ENCODE assay signal across 8 cellular contexts in the genomic region with DNA sequence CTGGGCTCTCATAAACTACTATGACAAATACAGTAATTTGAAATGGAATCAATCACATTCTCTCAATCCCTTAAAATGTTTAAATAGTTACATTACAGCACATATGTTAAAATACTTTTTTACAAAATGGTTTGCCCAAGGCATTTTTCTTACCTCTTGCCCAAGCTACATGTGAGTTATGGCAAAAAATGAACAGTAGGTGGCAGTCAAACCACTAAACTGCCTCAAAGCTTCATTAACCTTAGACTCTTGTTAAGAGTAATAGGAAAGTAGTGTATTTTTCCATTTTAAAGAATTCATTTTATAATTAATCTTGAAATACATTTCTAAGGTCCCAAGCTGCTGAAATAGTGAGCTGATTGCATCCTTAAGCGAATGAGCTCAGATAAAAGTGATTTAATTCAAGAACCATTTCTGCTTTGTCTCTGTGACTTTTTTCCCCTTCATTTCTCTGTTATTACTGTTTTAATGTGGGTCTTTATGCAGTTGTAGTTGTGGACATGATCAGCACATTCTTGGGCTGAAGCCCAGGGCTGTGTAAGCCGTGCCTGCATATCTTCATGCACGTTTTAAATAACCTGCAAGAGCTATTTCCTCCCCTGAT.
DNase-seq lines count a peak whose midpoint lies in the region; ATAC-seq, FAIRE-seq and TF ChIP-seq lines count a peak whose summit lies in the region.

No MANE protein-coding gene starts in this region.

- H3K36me3 ChIP-seq in A673 (ENCODE audit: insufficient read depth, low read length, poor library complexity, severe bottlenecking), result no peaks in the 10 kb centered on the region
- H3K36me3 ChIP-seq in K562 (ENCODE audit: control insufficient read depth, insufficient read depth, low read length), result no peaks in the 10 kb centered on the region

- no peak overlapping the region for H3K4me3 Mint-ChIP-seq in stimulated activated naive CD8-positive, alpha-beta T cell treated with anti-CD3 and anti-CD28 coated beads, Interleukin-15, amount 100 ng/mL, for 72 hours

- TF ChIP-seq CTCF in A673 (conservative IDR thresholded peaks at IDR 0.05; ENCODE audit: low read depth, low read length) (peak; percentile 82), K562 (IDR thresholded peaks at IDR 0.05 in 2 of 3, conservative IDR thresholded peaks at IDR 0.05 in 1 of 3; ENCODE audit: insufficient read depth in 2 of 3, low read depth in 1 of 3, low read length in 3 of 3) (peak; percentile 66 to 92 (median 74))

- H3K4me1 ChIP-seq in A673 (ENCODE audit: insufficient read depth, low read length, poor library complexity, severe bottlenecking) (peaks cover 4% of the 10 kb centered on the region), K562 (replicated peaks in 1 of 2; ENCODE audit: control insufficient read depth in 2 of 2, insufficient read depth in 2 of 2, low read length in 2 of 2) (no peaks in the 10 kb centered on the region)

- H3K9me3 ChIP-seq in A673 (ENCODE audit: low read depth, low read length, poor library complexity, severe bottlenecking) (no peaks in the 10 kb centered on the region), K562 (replicated peaks; ENCODE audit: control insufficient read depth, insufficient read depth, low read depth, low read length) (no peaks in the 10 kb centered on the region)

- in situ Hi-C loops in G401 (cut with HindIII; ENCODE audit: low sequenced_read_pairs) (no loop called here), K562 (cut with MboI) (no loop called here)

- H3K9me1 ChIP-seq in K562 (ENCODE audit: control insufficient read depth, insufficient read depth, low read length), result no peaks in the 10 kb centered on the region

- POLR2A ChIA-PET in A673 (lab: Charles Lee; ENCODE audit: low non-redundant PET), result no interaction called here
- POLR2A ChIA-PET in K562 (lab: Yijun Ruan, JAX), result interaction anchor here (0.6 to 1.0 kb wide), 4 partner anchors 12 to 426 kb away, joined by 3 read pairs; no protein-coding TSS in a partner anchor

- no peak for TF ChIP-seq EP300 in K562 (IDR thresholded peaks at IDR 0.05; ENCODE audit: low read length)

- no peak overlapping the region for H3K27ac Mint-ChIP-seq in stimulated activated naive CD8-positive, alpha-beta T cell treated with anti-CD3 and anti-CD28 coated beads, Interleukin-15, amount 100 ng/mL, for 72 hours

- 0% methylated on average over 3 of the region's 3 CpGs for WGBS in K562 (ENCODE audit: insufficient coverage, low coverage, missing lambda C conversion rate)

- no peak overlapping the region for H3K4me3 ChIP-seq in A673 (ENCODE audit: low read depth, low read length, poor library complexity, severe bottlenecking)
- H3K4me3 ChIP-seq in K562, result no peak overlapping the region

- H2AFZ ChIP-seq in K562 (ENCODE audit: low read depth, low read length), result no peak overlapping the region

- BruUV-seq in A673 (replicated peaks; lab: Mats Ljungman, UMichigan), result no TSS peak
- BruUV-seq in K562 (replicated peaks; lab: Mats Ljungman, UMichigan), result no TSS peak

- CTCF ChIA-PET in A673 (lab: Charles Lee) (interaction anchor here (0.5 to 1.8 kb wide), 8 partner anchors 14 to 963 kb away, joined by 3 to 9 read pairs (median 4); no protein-coding TSS in a partner anchor), K562 (lab: Yijun Ruan, JAX; ENCODE audit: low intra/inter-chr PET ratio) (interaction anchor here (0.6 to 2.2 kb wide), 9 partner anchors 276 to 407 kb away, joined by 3 to 36 read pairs (median 5); no protein-coding TSS in a partner anchor)

- DNase-seq in A673 (ENCODE audit: low spot score) (peak; percentile 79), G401 (ENCODE audit: low spot score) (peak; percentile 66), NCI-H345 treated with DMSO at 0.1 percent for 48 hours (lab: John Stamatoyannopoulos, UW; ENCODE audit: unreplicated experiment) (peak; percentile 52), K562 (ENCODE audit: extremely low read depth in 1 of 4, low spot score in 3 of 4) (peak; percentile 37 to 78 (median 63)), inferior parietal cortex (ENCODE audit: extremely low spot score) (peak; percentile 87)
- DNase-seq in stimulated activated naive CD8-positive, alpha-beta T cell treated with anti-CD3 and anti-CD28 coated beads, Interleukin-15, amount 100 ng/mL, for 72 hours, result peak; percentile 12 to 25

- H3K9ac ChIP-seq in K562 (ENCODE audit: insufficient read depth in 1 of 2, low read depth in 2 of 2, low read length in 2 of 2), result no peak overlapping the region

- no peaks in the 10 kb centered on the region for H3K79me2 ChIP-seq in K562 (ENCODE audit: control insufficient read depth, insufficient read depth, low read length)

- H3K27ac ChIP-seq in A673 (ENCODE audit: low read depth, low read length, poor library complexity, severe bottlenecking) (no peak overlapping the region), K562 (ENCODE audit: extremely low read depth, low read depth, low read length) (no peak overlapping the region)

- no peaks in the 10 kb centered on the region for H3K4me1 Mint-ChIP-seq in stimulated activated naive CD8-positive, alpha-beta T cell treated with anti-CD3 and anti-CD28 coated beads, Interleukin-15, amount 100 ng/mL, for 72 hours

- peaks cover 30% of the 10 kb centered on the region for H3K27me3 Mint-ChIP-seq in stimulated activated naive CD8-positive, alpha-beta T cell treated with anti-CD3 and anti-CD28 coated beads, Interleukin-15, amount 100 ng/mL, for 72 hours

- H3K27me3 ChIP-seq in A673 (replicated peaks; ENCODE audit: insufficient read depth, low read depth, low read length, poor library complexity) (no peaks in the 10 kb centered on the region), K562 (ENCODE audit: control insufficient read depth in 2 of 2, insufficient read depth in 2 of 2, low read length in 2 of 2) (peaks cover 0 to 6% of the 10 kb centered on the region in 2 experiments; a peak in 4 of 5 replicates)

- H3K9me3 Mint-ChIP-seq in stimulated activated naive CD8-positive, alpha-beta T cell treated with anti-CD3 and anti-CD28 coated beads, Interleukin-15, amount 100 ng/mL, for 72 hours, result no peaks in the 10 kb centered on the region

- no peaks in the 10 kb centered on the region for H4K20me1 ChIP-seq in K562 (replicated peaks; ENCODE audit: control insufficient read depth, insufficient read depth, low read length)

- intact Hi-C loops in A673 (cut with micrococcal nuclease; ENCODE audit: unreplicated experiment), result loop anchor here (2.0 kb wide), 1 partner anchor 391 kb away; no protein-coding TSS in a partner anchor
- intact Hi-C loops in K562 (cut with micrococcal nuclease), result loop anchor here (1.0 to 10.0 kb wide), 5 partner anchors 37 to 407 kb away; no protein-coding TSS in a partner anchor

- peak; percentile 81 for FAIRE-seq in K562 (lab: Jason Lieb, UNC)

- ATAC-seq in HG02852 (IDR thresholded peaks at IDR 0.05; ENCODE audit: unreplicated experiment) (peak; percentile 73), K562 (peak; percentile 93), HG03039 (IDR thresholded peaks at IDR 0.05; ENCODE audit: unreplicated experiment) (no peak)
- ATAC-seq in stimulated activated naive CD8-positive, alpha-beta T cell treated with anti-CD3 and anti-CD28 coated beads, Interleukin-15, amount 100 ng/mL, for 72 hours, result no peak

- peak; percentile 97 for TF ChIP-seq RAD21 in K562 (CRISPR knock-in tag; conservative IDR thresholded peaks at IDR 0.05 in 1 of 2, IDR thresholded peaks at IDR 0.05 in 1 of 2)

- no peak for TF ChIP-seq POLR2A in K562 (conservative IDR thresholded peaks at IDR 0.05)

- no peak overlapping the region for H3K4me2 ChIP-seq in K562 (ENCODE audit: insufficient read depth, low read length)

TF ChIP-seq in K562, 482 proteins besides CTCF, POLR2A, EP300 and RAD21:
- TF ChIP-seq RB1 (IDR thresholded peaks at IDR 0.05; ENCODE audit: low read depth), result 0 out of 2 replicates have a peak, but pooled peaks have one; percentile 19
- no peak for TF ChIP-seq ZNF134 (CRISPR knock-in tag; conservative IDR thresholded peaks at IDR 0.05)
- TF ChIP-seq CEBPG (CRISPR knock-in tag; IDR thresholded peaks at IDR 0.05), result no peak
- peak in 1 of 2 experiments; percentile 66; a peak in 2 of 4 replicates for TF ChIP-seq CEBPG (tag; conservative IDR thresholded peaks at IDR 0.05 in 1 of 2, IDR thresholded peaks at IDR 0.05 in 1 of 2)
- TF ChIP-seq, protein P1, sequence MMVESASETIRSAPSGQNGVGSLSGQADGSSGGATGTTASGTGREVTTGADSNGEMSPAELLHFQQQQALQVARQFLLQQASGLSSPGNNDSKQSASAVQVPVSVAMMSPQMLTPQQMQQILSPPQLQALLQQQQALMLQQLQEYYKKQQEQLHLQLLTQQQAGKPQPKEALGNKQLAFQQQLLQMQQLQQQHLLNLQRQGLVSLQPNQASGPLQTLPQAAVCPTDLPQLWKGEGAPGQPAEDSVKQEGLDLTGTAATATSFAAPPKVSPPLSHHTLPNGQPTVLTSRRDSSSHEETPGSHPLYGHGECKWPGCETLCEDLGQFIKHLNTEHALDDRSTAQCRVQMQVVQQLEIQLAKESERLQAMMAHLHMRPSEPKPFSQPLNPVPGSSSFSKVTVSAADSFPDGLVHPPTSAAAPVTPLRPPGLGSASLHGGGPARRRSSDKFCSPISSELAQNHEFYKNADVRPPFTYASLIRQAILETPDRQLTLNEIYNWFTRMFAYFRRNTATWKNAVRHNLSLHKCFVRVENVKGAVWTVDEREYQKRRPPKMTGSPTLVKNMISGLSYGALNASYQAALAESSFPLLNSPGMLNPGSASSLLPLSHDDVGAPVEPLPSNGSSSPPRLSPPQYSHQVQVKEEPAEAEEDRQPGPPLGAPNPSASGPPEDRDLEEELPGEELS (CRISPR knock-in tag; IDR thresholded peaks at IDR 0.05; ENCODE audit: borderline replicate concordance), result no peak
- TF ChIP-seq, protein P2, sequence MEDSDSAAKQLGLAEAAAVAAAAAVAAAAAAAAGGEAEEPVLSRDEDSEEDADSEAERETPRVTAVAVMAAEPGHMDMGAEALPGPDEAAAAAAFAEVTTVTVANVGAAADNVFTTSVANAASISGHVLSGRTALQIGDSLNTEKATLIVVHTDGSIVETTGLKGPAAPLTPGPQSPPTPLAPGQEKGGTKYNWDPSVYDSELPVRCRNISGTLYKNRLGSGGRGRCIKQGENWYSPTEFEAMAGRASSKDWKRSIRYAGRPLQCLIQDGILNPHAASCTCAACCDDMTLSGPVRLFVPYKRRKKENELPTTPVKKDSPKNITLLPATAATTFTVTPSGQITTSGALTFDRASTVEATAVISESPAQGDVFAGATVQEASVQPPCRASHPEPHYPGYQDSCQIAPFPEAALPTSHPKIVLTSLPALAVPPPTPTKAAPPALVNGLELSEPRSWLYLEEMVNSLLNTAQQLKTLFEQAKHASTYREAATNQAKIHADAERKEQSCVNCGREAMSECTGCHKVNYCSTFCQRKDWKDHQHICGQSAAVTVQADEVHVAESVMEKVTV (CRISPR knock-in tag; IDR thresholded peaks at IDR 0.05), result peak; percentile 98
- 0 out of 2 replicates have a peak, but pooled peaks have one; percentile 38 for TF ChIP-seq ZNF23 (CRISPR knock-in tag; IDR thresholded peaks at IDR 0.05)
- peak; percentile 68 for TF ChIP-seq SMC3 (conservative IDR thresholded peaks at IDR 0.05; ENCODE audit: insufficient read depth, low read depth, low read length)

Comparison
In these comparisons a context has a peak if more than half of its experiments do, and no peak if none do; other contexts are left out.
1. DNase-seq: peak in every context shown above with its lines; median percentile 87 in inferior parietal cortex; 79 in A673; 66 in G401; 63 in K562; 52 in NCI-H345 treated with DMSO at 0.1 percent for 48 hours; 18 in stimulated activated naive CD8-positive, alpha-beta T cell treated with anti-CD3 and anti-CD28 coated beads, Interleukin-15, amount 100 ng/mL, for 72 hours.
2. ATAC-seq: peak in HG02852 (single experiment) and K562 (single experiment); none in stimulated activated naive CD8-positive, alpha-beta T cell treated with anti-CD3 and anti-CD28 coated beads, Interleukin-15, amount 100 ng/mL, for 72 hours (single experiment) and HG03039 (single experiment).